ENCODE assay signal across 29 cellular contexts in the genomic region with DNA sequence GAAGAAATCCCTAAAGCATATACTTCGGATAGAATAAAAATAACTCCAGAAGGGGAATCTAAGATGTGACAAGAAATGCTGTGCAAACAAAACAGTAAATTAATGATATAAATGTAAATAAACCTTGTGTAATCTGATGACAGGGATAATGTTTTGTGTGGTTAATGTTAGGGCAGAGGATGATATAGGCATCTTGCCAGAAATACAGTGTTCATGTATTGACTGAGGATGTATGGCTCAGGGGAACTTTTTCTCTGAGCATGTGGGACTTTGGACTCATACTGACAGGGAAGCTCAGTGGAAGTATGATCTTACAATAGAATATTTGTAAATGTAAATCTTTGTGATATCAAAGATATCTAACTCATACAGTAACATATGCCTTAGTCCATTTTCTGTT.
"Had no signal": no experiment of that assay in that cellular context is flagged by ENCODE, and none has a peak within 500 bp of the region (broad histone marks: within the 10 kb centered on the region; RNA-seq: fewer than 3 reads in every experiment).

No MANE protein-coding gene starts in this region.

- ATAC-seq: activated CD4-positive, CD25-positive, alpha-beta regulatory T cell treated with anti-CD3 and anti-CD28 coated beads, Interleukin-2, amount 50 U/mL, for 24 hours; body of pancreas; heart right ventricle; left lung; lower lobe of right lung; natural killer cell treated with Interleukin-12 subunit alpha and Interleukin-12 subunit beta and Interleukin-15 and Interleukin-18, amount 100 ng/mL, for 72 hours; right lobe of liver; stimulated activated naive CD8-positive, alpha-beta T cell treated with anti-CD3 and anti-CD28 coated beads, Interleukin-15, Interleukin-2, amounts not matched to agents 100 U/mL and 50 U/mL, for 24 hours had no signal

- DNase-seq: activated CD4-positive, alpha-beta T cell treated with anti-CD3 and anti-CD28 coated beads for 48 hours; activated CD4-positive, alpha-beta T cell treated with anti-CD3 and anti-CD28 coated beads, Interleukin-2, amount 50 U/mL, for 48 hours; activated CD8-positive, alpha-beta memory T cell treated with anti-CD3 and anti-CD28 coated beads for 24 hours; activated effector memory CD4-positive, alpha-beta T cell treated with Interleukin-2 at 50 U/mL for 16 hours; activated naive CD4-positive, alpha-beta T cell treated with Interleukin-2 at 50 U/mL for 16 hours; aorta; body of pancreas; cerebellar nuclear complex; colonic mucosa; effector CD8-positive, alpha-beta T cell; esophagus squamous epithelium; foreskin melanocyte; heart right ventricle; left lung; lower lobe of right lung; mesenchymal stem cell; right lobe of liver; stimulated activated CD4-positive, alpha-beta T cell treated with anti-CD3 and anti-CD28 coated beads, Interleukin-12 subunit alpha, Interleukin-12 subunit beta, amount 100 ng/mL, for 4 hours; stimulated activated CD4-positive, alpha-beta T cell treated with anti-CD3 and anti-CD28 coated beads, Interleukin-4, amount 100 ng/mL, for 1 hour; stimulated activated naive CD8-positive, alpha-beta T cell treated with anti-CD3 and anti-CD28 coated beads, Interleukin-15, Interleukin-2, amounts not matched to agents 100 U/mL and 50 U/mL, for 24 hours; T-helper 9 cell; testis; transverse colon; WERI-Rb-1 had no signal

- H3K4me1 ChIP-seq: body of pancreas, colonic mucosa, heart right ventricle, left lung, lower lobe of right lung, right lobe of liver, testis, transverse colon had no signal

- H3K27ac ChIP-seq: body of pancreas, colonic mucosa, epithelial cell of prostate, esophagus squamous epithelium, heart right ventricle, left lung, lower lobe of right lung, right lobe of liver, testis, transverse colon, WERI-Rb-1 had no signal

- H3K9me3 ChIP-seq: body of pancreas, colonic mucosa, esophagus squamous epithelium, heart right ventricle, lower lobe of right lung, right lobe of liver, testis, transverse colon had no signal

- H3K36me3 ChIP-seq: colonic mucosa, heart right ventricle, left lung, lower lobe of right lung, right lobe of liver, transverse colon, WERI-Rb-1 had no signal

- FAIRE-seq: endometrium, TTC549 had no signal

- H3K4me3 ChIP-seq: body of pancreas, colonic mucosa, esophagus squamous epithelium, heart right ventricle, left lung, lower lobe of right lung, right lobe of liver, testis, transverse colon had no signal

- H3K27me3 ChIP-seq: body of pancreas, colonic mucosa, esophagus squamous epithelium, heart right ventricle, left lung, right lobe of liver, testis, transverse colon had no signal
